9 cellular contexts compared by ENCODE assay signal in genomic region chr10:75400769-75401568, GRCh38. TPM values are rescaled to one million over a fixed set of nuclear protein-coding genes. Genes with fewer than 3 reads are reported as not detected.
DNase-seq lines count a peak whose midpoint lies in the region; FAIRE-seq and TF ChIP-seq lines count a peak whose summit lies in the region.
"Had no signal": no experiment of that assay in that cellular context is flagged by ENCODE, and none has a peak within 500 bp of the region (broad histone marks: within the 10 kb centered on the region; RNA-seq: fewer than 3 reads in every experiment).

No MANE protein-coding gene starts in this region.

- H3K9ac ChIP-seq in GM23248, result peak overlapping the region; percentile 95
- H3K9ac ChIP-seq in astrocyte (ENCODE audit: low read length), result peak overlapping the region; percentile 93
- peak overlapping the region; percentile 87 for H3K9ac ChIP-seq in skeletal muscle satellite cell (ENCODE audit: low read depth, low read length)

- peak overlapping the region; percentile 93 for H2AFZ ChIP-seq in GM23248
- H2AFZ ChIP-seq in astrocyte (ENCODE audit: low read depth, low read length), result peak overlapping the region; percentile 60

- peaks cover 78% of the 10 kb centered on the region for H3K79me2 ChIP-seq in GM23248 (ENCODE audit: insufficient read depth)
- H3K79me2 ChIP-seq in astrocyte (ENCODE audit: insufficient read depth, low read length), result peaks cover 46% of the 10 kb centered on the region

- H3K9me2 ChIP-seq in GM23248 (ENCODE audit: insufficient read depth), result no peaks in the 10 kb centered on the region

- DNase-seq in NCI-H2227 (lab: John Stamatoyannopoulos, UW; ENCODE audit: unreplicated experiment) (peak; percentile 77), NCI-H2227 treated with DMSO at 0.1 percent for 48 hours (lab: John Stamatoyannopoulos, UW) (no peak), GM23248 (peak; percentile 90), MV-4-11 (lab: John Stamatoyannopoulos, UW) (peak; percentile 4), astrocyte (ENCODE audit: low read depth) (no peak)
- no peak for DNase-seq in stimulated activated CD4-positive, alpha-beta T cell treated with anti-CD3 and anti-CD28 coated beads, Interleukin-2, amount 100 ng/mL, for 24 hours

- H3K4me1 Mint-ChIP-seq in astrocyte (ENCODE audit: low read depth, unreplicated experiment), result peaks cover 5% of the 10 kb centered on the region

- in situ Hi-C loops in GM23248 (cut with MboI), result loop anchor here (25.0 kb wide), 1 partner anchor 511 kb away; no protein-coding TSS in a partner anchor

- no peaks in the 10 kb centered on the region for H3K27me3 ChIP-seq in GM23248 (replicated peaks; ENCODE audit: insufficient read depth)
- peaks cover 21% of the 10 kb centered on the region for H3K27me3 ChIP-seq in astrocyte (ENCODE audit: insufficient read depth, low read length)
- peaks cover 27% of the 10 kb centered on the region for H3K27me3 ChIP-seq in skeletal muscle satellite cell (ENCODE audit: control insufficient read depth, insufficient read depth, low read length)

- H3K9me3 ChIP-seq in GM23248 (ENCODE audit: low read depth), result no peaks in the 10 kb centered on the region
- no peaks in the 10 kb centered on the region for H3K9me3 ChIP-seq in astrocyte (ENCODE audit: insufficient read depth, low read depth, low read length)
- H3K9me3 ChIP-seq in iPS-18c (ENCODE audit: control insufficient read depth, insufficient read depth, low read length), result no peaks in the 10 kb centered on the region
- no peaks in the 10 kb centered on the region for H3K9me3 ChIP-seq in skeletal muscle satellite cell (replicated peaks; ENCODE audit: low read length)

- peaks cover 4% of the 10 kb centered on the region for H3K36me3 Mint-ChIP-seq in astrocyte (ENCODE audit: low read depth, unreplicated experiment)

- peak overlapping the region; percentile 96 for H3K4me3 Mint-ChIP-seq in astrocyte (ENCODE audit: unreplicated experiment)

- peaks cover 6% of the 10 kb centered on the region; the same call in 1 of the 2 replicates for H3F3A ChIP-seq in GM23248 (ENCODE audit: insufficient read depth)

- peaks cover 29% of the 10 kb centered on the region for H3K27me3 Mint-ChIP-seq in astrocyte (ENCODE audit: low read depth, unreplicated experiment)

- 0 to 4% methylated on average over 39 to 63 of the region's 68 CpGs for WGBS in GM23248 (ENCODE audit: low coverage in 1 of 2, low lambda C conversion rate in 2 of 2, missing lambda C conversion rate in 2 of 2), 2 experiments

- no peak for FAIRE-seq in astrocyte (lab: Jason Lieb, UNC)
- FAIRE-seq: G401.6 had no signal

- H3K4me2 ChIP-seq in GM23248 (ENCODE audit: unreplicated experiment), result peak overlapping the region; percentile 91
- H3K4me2 ChIP-seq in astrocyte (ENCODE audit: low read length), result peak overlapping the region; percentile 100
- H3K4me2 ChIP-seq in skeletal muscle satellite cell (ENCODE audit: low read length), result peak overlapping the region; percentile 90

- H3K36me3 ChIP-seq in GM23248 (ENCODE audit: low read depth), result no peaks in the 10 kb centered on the region
- H3K36me3 ChIP-seq in astrocyte (ENCODE audit: insufficient read depth, low read length), result no peaks in the 10 kb centered on the region
- H3K36me3 ChIP-seq in skeletal muscle satellite cell (ENCODE audit: insufficient read depth, low read length), result peaks cover 6% of the 10 kb centered on the region

- H4K20me1 ChIP-seq in GM23248 (ENCODE audit: insufficient read depth), result no peaks in the 10 kb centered on the region
- peaks cover 34% of the 10 kb centered on the region for H4K20me1 ChIP-seq in astrocyte (ENCODE audit: insufficient read depth, low read length)

- peaks cover 6% of the 10 kb centered on the region for H3K9me3 Mint-ChIP-seq in astrocyte (ENCODE audit: unreplicated experiment)

- no peak overlapping the region for H3K27ac Mint-ChIP-seq in astrocyte (ENCODE audit: unreplicated experiment)

- no peaks in the 10 kb centered on the region for H3K4me1 ChIP-seq in GM23248 (ENCODE audit: insufficient read depth)
- peaks cover 23% of the 10 kb centered on the region for H3K4me1 ChIP-seq in astrocyte (ENCODE audit: insufficient read depth, low read length)
- H3K4me1 ChIP-seq in skeletal muscle satellite cell (ENCODE audit: control insufficient read depth, insufficient read depth, low read length), result peaks cover 14% of the 10 kb centered on the region

- H3K27ac ChIP-seq in GM23248, result peak overlapping the region; percentile 92
- H3K27ac ChIP-seq in astrocyte (ENCODE audit: low read depth, low read length), result peak overlapping the region; percentile 85

- peak overlapping the region; percentile 93 for H3K4me3 ChIP-seq in GM23248
- H3K4me3 ChIP-seq in astrocyte (ENCODE audit: insufficient read depth, low read depth, low read length), result peak overlapping the region; percentile 89
- H3K4me3 ChIP-seq in iPS-18c (ENCODE audit: insufficient read depth, low read depth, low read length), result peak overlapping the region; percentile 84
- peak overlapping the region; percentile 95 for H3K4me3 ChIP-seq in skeletal muscle satellite cell (ENCODE audit: low read length)

- TF ChIP-seq CTCF in astrocyte (IDR thresholded peaks at IDR 0.05; ENCODE audit: insufficient read depth, low read depth, low read length), result no peak

RNA-seq across cellular contexts. Expression of gene ZNF503, which starts 0.6 kb away (rescaled TPM):
- 16.1 and 17.5 TPM in 2 replicates for total RNA-seq in GM23248 (2014; rRNA removed; shearing (Covaris generic))
- 15.4 and 15.7 TPM in 2 replicates for polyA plus RNA-seq in GM23248 (2016; fragmentation: Nextera tagmentation; extraction: Ambion mirVana)
- 11.1 and 11.9 TPM in 2 replicates for total RNA-seq in astrocyte
- total RNA-seq in skeletal muscle satellite cell (2012; rRNA removed), result 11.7 and 25.8 TPM in 2 replicates

RNA-seq across cellular contexts. Expression of gene LRMDA, which starts 30.5 kb away (rescaled TPM):
- 0.13 TPM in 1 of 2 replicates, not detected in the other for total RNA-seq in GM23248 (2014; rRNA removed; shearing (Covaris generic))
- 2.1 and 2.6 TPM in 2 replicates for polyA plus RNA-seq in GM23248 (2016; fragmentation: Nextera tagmentation; extraction: Ambion mirVana)
- 2.2 and 2.7 TPM in 2 replicates for total RNA-seq in astrocyte
- 2.2 and 3.8 TPM in 2 replicates for total RNA-seq in skeletal muscle satellite cell (2012; rRNA removed)

Comparison
In these comparisons a context has a peak if more than half of its experiments do, and no peak if none do; other contexts are left out.
1. DNase-seq: peak in NCI-H2227 (single experiment), GM23248 (single experiment) and MV-4-11 (single experiment); none in NCI-H2227 treated with DMSO at 0.1 percent for 48 hours (single experiment), astrocyte (single experiment) and stimulated activated CD4-positive, alpha-beta T cell treated with anti-CD3 and anti-CD28 coated beads, Interleukin-2, amount 100 ng/mL, for 24 hours (0 of 2).
2. Peak in every context shown above with its lines, with median percentiles within 50 percentile points of each other: H3K4me2 ChIP-seq, H3K4me3 ChIP-seq and H3K9ac ChIP-seq.